ENCODE assay signal across 9 cellular contexts in the genomic region with DNA sequence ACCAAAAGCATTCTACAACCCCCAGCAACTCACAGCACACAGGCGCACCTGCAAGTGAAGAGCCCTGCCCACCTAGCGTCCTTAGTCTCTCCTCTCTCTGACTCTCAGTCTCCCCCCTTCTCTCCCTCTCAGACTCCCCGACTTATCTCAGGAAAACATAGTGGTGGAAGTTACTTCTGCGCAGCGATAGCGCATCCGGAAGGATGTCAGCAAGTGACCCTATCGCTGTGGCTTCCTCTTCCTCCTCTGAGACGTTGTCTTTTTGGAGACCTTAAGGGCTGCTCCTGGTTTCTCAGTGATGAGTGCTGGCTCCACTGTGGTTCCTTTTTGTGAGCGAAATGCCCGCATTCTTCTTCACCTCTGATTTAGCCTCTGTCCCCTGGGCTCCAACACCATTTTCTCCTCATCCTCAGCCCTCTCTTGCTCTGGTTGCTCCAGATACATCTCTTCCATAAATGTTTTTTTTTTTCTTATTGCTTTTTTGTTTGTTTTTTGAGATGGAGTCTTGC. TPM values are rescaled to one million over a fixed set of nuclear protein-coding genes. Genes with fewer than 3 reads are reported as not detected.
DNase-seq lines count a peak whose midpoint lies in the region; ATAC-seq and TF ChIP-seq lines count a peak whose summit lies in the region.
"Had no signal": no experiment of that assay in that cellular context is flagged by ENCODE, and none has a peak within 500 bp of the region (broad histone marks: within the 10 kb centered on the region; RNA-seq: fewer than 3 reads in every experiment).

No MANE protein-coding gene starts in this region.

- peaks cover 45% of the 10 kb centered on the region for H3K4me1 Mint-ChIP-seq in activated naive CD8-positive, alpha-beta T cell treated with anti-CD3 and anti-CD28 coated beads for 36 hours
- peaks cover 12% of the 10 kb centered on the region for H3K4me1 Mint-ChIP-seq in neural progenitor cell

- no peaks in the 10 kb centered on the region for H3K9me3 ChIP-seq in neural progenitor cell (ENCODE audit: low read depth)

- H3K4me3 Mint-ChIP-seq in activated naive CD8-positive, alpha-beta T cell treated with anti-CD3 and anti-CD28 coated beads for 36 hours = peak overlapping the region; percentile 87
- peak overlapping the region; percentile 91 for H3K4me3 Mint-ChIP-seq in neural progenitor cell

- no peak for DNase-seq in GM06990 (ENCODE audit: extremely low read depth, insufficient read length)
- peak; percentile 58 for DNase-seq in NOMO-1 treated with dmso at 0.1 percent for 144 hours (lab: John Stamatoyannopoulos, UW; ENCODE audit: unreplicated experiment)
- DNase-seq in activated naive CD8-positive, alpha-beta T cell treated with anti-CD3 and anti-CD28 coated beads for 36 hours = peak; percentile 12
- DNase-seq in neural progenitor cell (ENCODE audit: low spot score) = no peak
- DNase-seq in iPS-NIHi11 (ENCODE audit: low spot score) = no peak
- no peak for DNase-seq in glomerular visceral epithelial cell (ENCODE audit: extremely low spot score)
- DNase-seq: amniotic stem cell had no signal

- no peaks in the 10 kb centered on the region for H4K20me1 ChIP-seq in neural progenitor cell (ENCODE audit: low read depth)

- no peaks in the 10 kb centered on the region for H3K9me3 Mint-ChIP-seq in activated naive CD8-positive, alpha-beta T cell treated with anti-CD3 and anti-CD28 coated beads for 36 hours
- H3K9me3 Mint-ChIP-seq in neural progenitor cell = no peaks in the 10 kb centered on the region

- no peaks in the 10 kb centered on the region for H3K27me3 Mint-ChIP-seq in activated naive CD8-positive, alpha-beta T cell treated with anti-CD3 and anti-CD28 coated beads for 36 hours
- peaks cover 57% of the 10 kb centered on the region for H3K27me3 Mint-ChIP-seq in neural progenitor cell (ENCODE audit: insufficient read depth, low read depth)

- no peak overlapping the region for H2AFZ ChIP-seq in neural progenitor cell (replicated peaks)

- H3K27ac ChIP-seq in neural progenitor cell = no peak overlapping the region

- TF ChIP-seq CTCF in GM06990 (IDR thresholded peaks at IDR 0.05; ENCODE audit: insufficient read depth, low read length, poor library complexity, severe bottlenecking) (no peak), neural progenitor cell (IDR thresholded peaks at IDR 0.05) (no peak)

- H3K27me3 ChIP-seq in GM06990 (replicated peaks; ENCODE audit: control insufficient read depth, insufficient read depth, low read length) (no peaks in the 10 kb centered on the region; the same call in 1 of the 2 replicates), neural progenitor cell (peaks cover 57% of the 10 kb centered on the region)

- peaks cover 13% of the 10 kb centered on the region for H3K79me2 ChIP-seq in neural progenitor cell (ENCODE audit: low read depth)

- peaks cover 34% of the 10 kb centered on the region for H3F3A ChIP-seq in neural progenitor cell (ENCODE audit: low read depth)

- H3K4me2 ChIP-seq in neural progenitor cell = no peak overlapping the region

- H3K36me3 Mint-ChIP-seq in activated naive CD8-positive, alpha-beta T cell treated with anti-CD3 and anti-CD28 coated beads for 36 hours = peaks cover 4% of the 10 kb centered on the region
- no peaks in the 10 kb centered on the region for H3K36me3 Mint-ChIP-seq in neural progenitor cell

- no peak overlapping the region for H3K9ac ChIP-seq in neural progenitor cell

- ATAC-seq in esophagus mucosa = no peak
- ATAC-seq in GM18517 (IDR thresholded peaks at IDR 0.05; ENCODE audit: unreplicated experiment) = no peak

- H3K36me3 ChIP-seq in GM06990 (ENCODE audit: control insufficient read depth, insufficient read depth, low read length) (no peaks in the 10 kb centered on the region), neural progenitor cell (no peaks in the 10 kb centered on the region)

- H3K4me3 ChIP-seq in GM06990 (replicated peaks; ENCODE audit: low read depth, low read length) (peak overlapping the region; percentile 92), neural progenitor cell (no peak overlapping the region)

- peak overlapping the region; percentile 71 for H3K27ac Mint-ChIP-seq in activated naive CD8-positive, alpha-beta T cell treated with anti-CD3 and anti-CD28 coated beads for 36 hours
- H3K27ac Mint-ChIP-seq in neural progenitor cell = peak overlapping the region; percentile 19

- H3K4me1 ChIP-seq in neural progenitor cell = peaks cover 17% of the 10 kb centered on the region

RNA-seq across cellular contexts. Expression of gene YIF1B, which starts 1.4 kb away (rescaled TPM):
- 10 to 100 TPM; 57.3 to 63.0 TPM for total RNA-seq in activated naive CD8-positive, alpha-beta T cell treated with anti-CD3 and anti-CD28 coated beads for 36 hours
- total RNA-seq in neural progenitor cell (ENCODE audit: low replicate concordance) (38.1 and 92.9 TPM in 2 replicates), esophagus mucosa (43.1 TPM)

RNA-seq across cellular contexts. Expression of gene KCNK6, which starts 2.5 kb away (rescaled TPM):
- 1 to 10 TPM; 6.6 to 6.9 TPM for total RNA-seq in activated naive CD8-positive, alpha-beta T cell treated with anti-CD3 and anti-CD28 coated beads for 36 hours
- total RNA-seq in neural progenitor cell (ENCODE audit: low replicate concordance) (0.92 and 2.5 TPM in 2 replicates), esophagus mucosa (22.8 TPM)

RNA-seq across cellular contexts. Expression of gene C19orf33, which starts 13.1 kb away (rescaled TPM):
- not detected for total RNA-seq in activated naive CD8-positive, alpha-beta T cell treated with anti-CD3 and anti-CD28 coated beads for 36 hours
- not detected in 2 replicates for total RNA-seq in neural progenitor cell (ENCODE audit: low replicate concordance)
- total RNA-seq in esophagus mucosa = 272 TPM

RNA-seq across cellular contexts. Expression of gene CATSPERG, which starts 18.5 kb away (rescaled TPM):
- 1 to 10 TPM; 1.9 to 2.1 TPM for total RNA-seq in activated naive CD8-positive, alpha-beta T cell treated with anti-CD3 and anti-CD28 coated beads for 36 hours
- total RNA-seq in neural progenitor cell (ENCODE audit: low replicate concordance) = 1.4 and 5.5 TPM in 2 replicates
- total RNA-seq in esophagus mucosa = 2.0 TPM

RNA-seq across cellular contexts. Expression of gene SPINT2, which starts 52.8 kb away (rescaled TPM):
- 10 to 100 TPM; 28.2 to 31.7 TPM for total RNA-seq in activated naive CD8-positive, alpha-beta T cell treated with anti-CD3 and anti-CD28 coated beads for 36 hours
- total RNA-seq in neural progenitor cell (ENCODE audit: low replicate concordance) (71.0 and 177 TPM in 2 replicates), esophagus mucosa (356 TPM)

Comparison
In these comparisons a context has a peak if more than half of its experiments do, and no peak if none do; other contexts are left out.
1. DNase-seq: peak in NOMO-1 treated with dmso at 0.1 percent for 144 hours (single experiment) and activated naive CD8-positive, alpha-beta T cell treated with anti-CD3 and anti-CD28 coated beads for 36 hours (single experiment); none in GM06990 (single experiment), neural progenitor cell (single experiment), iPS-NIHi11 (single experiment) and glomerular visceral epithelial cell (single experiment).
2. RNA of gene C19orf33, which starts 13.1 kb away (total RNA-seq): 272 TPM in esophagus mucosa (single experiment); not detected in activated naive CD8-positive, alpha-beta T cell treated with anti-CD3 and anti-CD28 coated beads for 36 hours and not detected in neural progenitor cell; every median in the first group is over 100 times any median in the second.